Comparison of ENCODE assay signal across 8 cellular contexts in the genomic region with DNA sequence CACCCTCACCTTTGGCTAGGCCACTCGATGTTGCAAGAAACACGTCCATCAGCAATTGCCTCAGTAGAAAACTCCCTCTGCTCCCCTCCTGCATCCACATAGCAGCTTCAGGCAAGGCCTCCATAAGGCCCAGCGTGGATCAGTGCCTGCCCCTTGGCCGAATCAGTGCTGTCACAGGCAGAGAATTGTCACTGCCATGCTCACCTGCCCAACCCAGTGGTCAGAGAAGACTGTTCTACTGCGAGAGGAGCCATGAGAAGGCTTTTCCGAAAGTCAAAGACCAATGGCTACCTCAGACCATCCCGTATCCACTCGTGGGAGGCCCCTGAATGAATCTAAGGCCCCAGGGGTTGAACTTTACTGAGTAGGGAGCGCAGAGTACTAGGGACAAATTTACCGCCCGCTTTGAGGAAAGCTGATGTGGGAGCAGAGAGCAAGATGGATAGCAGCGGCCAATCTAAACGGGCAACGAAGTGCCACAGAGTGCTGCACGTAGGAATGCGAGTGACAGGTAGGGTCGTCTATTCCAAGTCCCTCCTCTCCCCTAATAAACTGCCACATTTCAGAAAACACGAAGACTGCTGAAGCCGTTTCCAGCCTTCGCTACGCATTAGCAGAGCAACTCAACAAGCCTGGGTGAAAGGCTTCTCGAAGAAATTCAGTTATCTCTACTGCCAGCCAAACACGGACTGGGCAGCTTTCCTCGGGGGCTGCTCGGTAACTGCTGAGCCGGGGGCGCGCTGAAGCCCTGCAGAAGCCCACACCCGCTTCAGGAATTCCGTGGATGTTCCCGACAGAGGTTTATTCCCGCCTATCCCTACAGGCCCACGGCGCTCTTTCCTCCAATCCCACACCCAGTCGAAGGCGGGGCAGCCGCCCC. TPM values are rescaled to one million over a fixed set of nuclear protein-coding genes. Genes with fewer than 3 reads are reported as not detected.
DNase-seq lines count a peak whose midpoint lies in the region; ATAC-seq, FAIRE-seq and TF ChIP-seq lines count a peak whose summit lies in the region.

No MANE protein-coding gene starts in this region.

- H3K27ac Mint-ChIP-seq in stimulated activated naive CD8-positive, alpha-beta T cell treated with anti-CD3 and anti-CD28 coated beads, Interleukin-15, Interleukin-2, amounts not matched to agents 100 ng/mL and 50 ng/mL, for 24 hours = peak overlapping the region; percentile 66

- H3K4me1 Mint-ChIP-seq in stimulated activated naive CD8-positive, alpha-beta T cell treated with anti-CD3 and anti-CD28 coated beads, Interleukin-15, Interleukin-2, amounts not matched to agents 100 ng/mL and 50 ng/mL, for 24 hours (ENCODE audit: low read depth) = peaks cover 21% of the 10 kb centered on the region

- POLR2A ChIA-PET in A549 (lab: Yijun Ruan, JAX) = interaction anchor here (0.8 kb wide), 1 partner anchor 11 kb away, joined by 4 read pairs; no protein-coding TSS in a partner anchor

- H3K9me3 ChIP-seq in A549 (no peaks in the 10 kb centered on the region), mammary epithelial cell (replicated peaks; ENCODE audit: insufficient read depth, low read length) (no peaks in the 10 kb centered on the region), kidney (ENCODE audit: control insufficient read depth in 1 of 2, low read length in 2 of 2) (no peaks in the 10 kb centered on the region)

- no peaks in the 10 kb centered on the region for H4K20me1 ChIP-seq in mammary epithelial cell (ENCODE audit: insufficient read depth, low read length)

- intact Hi-C loops in mammary epithelial cell (cut with micrococcal nuclease) = loop anchor here (2.0 kb wide), 2 partner anchors 20 to 46 kb away; no protein-coding TSS in a partner anchor
- intact Hi-C loops in kidney (cut with DNase I) = no loop called here

- peaks cover 12% of the 10 kb centered on the region for H3K27me3 Mint-ChIP-seq in stimulated activated naive CD8-positive, alpha-beta T cell treated with anti-CD3 and anti-CD28 coated beads, Interleukin-15, Interleukin-2, amounts not matched to agents 100 ng/mL and 50 ng/mL, for 24 hours

- peak overlapping the region; percentile 92 for H3K4me2 ChIP-seq in A549
- peak overlapping the region; percentile 87 for H3K4me2 ChIP-seq in mammary epithelial cell (ENCODE audit: insufficient read depth, low read depth, low read length)

- no peak; a peak in 1 of 5 replicates for TF ChIP-seq RAD21 in A549 (conservative IDR thresholded peaks at IDR 0.05 in 1 of 2, IDR thresholded peaks at IDR 0.05 in 1 of 2)

- peaks cover 11% of the 10 kb centered on the region for H3K36me3 Mint-ChIP-seq in stimulated activated naive CD8-positive, alpha-beta T cell treated with anti-CD3 and anti-CD28 coated beads, Interleukin-15, Interleukin-2, amounts not matched to agents 100 ng/mL and 50 ng/mL, for 24 hours (ENCODE audit: low read depth)

- H3K27ac ChIP-seq in A549 (peak overlapping the region; percentile 92 to 96), mammary epithelial cell (ENCODE audit: insufficient read depth, low read depth, low read length) (peak overlapping the region; percentile 91), kidney (ENCODE audit: low read depth in 2 of 2, low read length in 2 of 2) (peak overlapping the region; percentile 94 to 98)

- ATAC-seq in A549 = peak; percentile 86

- DNase-seq in A549 (ENCODE audit: low read depth in 1 of 2, low spot score in 1 of 2) (peak; percentile 52 to 79), GM12891 (ENCODE audit: insufficient read length, low spot score) (no peak), NCI-H510A treated with DMSO at 0.1 percent for 48 hours (lab: John Stamatoyannopoulos, UW) (peak; percentile 65), mammary epithelial cell (no peak), kidney (peak; percentile 95), superior temporal gyrus (ENCODE audit: extremely low spot score) (no peak), GM19240 (ENCODE audit: insufficient read length, low spot score) (no peak)

- FAIRE-seq in A549 (lab: Jason Lieb, UNC) (no peak), GM12891 (lab: Jason Lieb, UNC) (peak; percentile 66), kidney (lab: Jason Lieb, UNC) (no peak)

- peaks cover 39% of the 10 kb centered on the region for H3K79me2 ChIP-seq in mammary epithelial cell (ENCODE audit: insufficient read depth, low read length)

- 69% methylated on average over 22 of the region's 37 CpGs for WGBS in A549 (ENCODE audit: missing lambda C conversion rate)
- WGBS in mammary epithelial cell (ENCODE audit: low coverage, missing lambda C conversion rate) = 23% methylated on average over 26 of the region's 37 CpGs

- TSS peak; percentile 62 for BruUV-seq in mammary epithelial cell (replicated peaks; lab: Mats Ljungman, UMichigan)

- dilution Hi-C loops in mammary epithelial cell (cut with HindIII; ENCODE audit: low sequenced_read_pairs) = no loop called here

- H3K9ac ChIP-seq in mammary epithelial cell (ENCODE audit: insufficient read depth, low read length) = peak overlapping the region; percentile 85
- H3K9ac ChIP-seq in kidney (ENCODE audit: low read length in 2 of 2) = peak overlapping the region; percentile 87 to 91

- peak overlapping the region; percentile 92 for H3K4me3 Mint-ChIP-seq in stimulated activated naive CD8-positive, alpha-beta T cell treated with anti-CD3 and anti-CD28 coated beads, Interleukin-15, Interleukin-2, amounts not matched to agents 100 ng/mL and 50 ng/mL, for 24 hours

- TF ChIP-seq CTCF in A549 (IDR thresholded peaks at IDR 0.05) (no peak), mammary epithelial cell (conservative IDR thresholded peaks at IDR 0.05 in 1 of 2, IDR thresholded peaks at IDR 0.05 in 1 of 2; ENCODE audit: extremely low read depth in 1 of 2, insufficient read depth in 1 of 2, low read depth in 1 of 2, low read length in 2 of 2) (no peak), kidney (IDR thresholded peaks at IDR 0.05; ENCODE audit: borderline replicate concordance, extremely low read depth, insufficient read depth) (no peak)

- no peaks in the 10 kb centered on the region for H3K9me3 Mint-ChIP-seq in stimulated activated naive CD8-positive, alpha-beta T cell treated with anti-CD3 and anti-CD28 coated beads, Interleukin-15, Interleukin-2, amounts not matched to agents 100 ng/mL and 50 ng/mL, for 24 hours

- no peaks in the 10 kb centered on the region for H3K36me3 ChIP-seq in mammary epithelial cell (ENCODE audit: insufficient read depth, low read length)
- H3K36me3 ChIP-seq in kidney (ENCODE audit: control insufficient read depth in 1 of 2, insufficient read depth in 2 of 2, low read length in 2 of 2) = peaks cover 0 to 4% of the 10 kb centered on the region in 2 donors

- TF ChIP-seq POLR2A in A549 (IDR thresholded peaks at IDR 0.05; ENCODE audit: low read length) = no peak
- no peak for TF ChIP-seq POLR2A in GM12891 (IDR thresholded peaks at IDR 0.05; ENCODE audit: low read depth, low read length)

- no peaks in the 10 kb centered on the region for H3K27me3 ChIP-seq in mammary epithelial cell (ENCODE audit: insufficient read depth, low read length)

- in situ Hi-C loops in mammary epithelial cell (cut with MboI; ENCODE audit: low sequenced_read_pairs in 2 of 2) = no loop called here

- H3K4me3 ChIP-seq in A549 = peak overlapping the region; percentile 58
- peak overlapping the region; percentile 61 to 97 (median 67) for H3K4me3 ChIP-seq in mammary epithelial cell (replicated peaks in 1 of 3; ENCODE audit: insufficient read depth in 1 of 3, low read depth in 2 of 3, low read length in 3 of 3)
- H3K4me3 ChIP-seq in kidney (ENCODE audit: low read length in 2 of 2) = peak overlapping the region; percentile 95 to 96

- H2AFZ ChIP-seq in mammary epithelial cell (ENCODE audit: low read depth, low read length) = peak overlapping the region; percentile 87

- TF ChIP-seq EP300 in A549 (IDR thresholded peaks at IDR 0.05) = no peak

- CTCF ChIA-PET in A549 (lab: Yijun Ruan, JAX) (interaction anchor here (1.3 to 1.7 kb wide), 2 partner anchors 11 to 42 kb away, joined by 3 to 4 read pairs; no protein-coding TSS in a partner anchor), mammary epithelial cell (lab: Charles Lee; ENCODE audit: low non-redundant PET) (interaction anchor here (0.7 kb wide), 1 partner anchor 83 kb away, joined by 3 read pairs; no protein-coding TSS in a partner anchor)

- H3K4me1 ChIP-seq in A549 = peaks cover 11% of the 10 kb centered on the region; the same call in 2 of the 3 replicates
- H3K4me1 ChIP-seq in mammary epithelial cell (ENCODE audit: insufficient read depth, low read length) = peaks cover 13% of the 10 kb centered on the region
- peaks cover 4 to 8% of the 10 kb centered on the region in 2 donors for H3K4me1 ChIP-seq in kidney (ENCODE audit: control insufficient read depth in 1 of 2, insufficient read depth in 1 of 2, low read depth in 1 of 2, low read length in 2 of 2)

TF ChIP-seq in A549, 52 proteins besides CTCF, POLR2A, EP300 and RAD21:
- no peak for TF ChIP-seq ZNF302 (CRISPR knock-in tag; IDR thresholded peaks at IDR 0.05)
- TF ChIP-seq SMC3 (IDR thresholded peaks at IDR 0.05) = 0 out of 3 replicates have a peak, but pooled peaks have one; percentile 32

TF ChIP-seq in GM12891, 5 proteins besides CTCF, POLR2A, EP300 and RAD21:
- no peak for TF ChIP-seq SPI1 (IDR thresholded peaks at IDR 0.05; ENCODE audit: low read depth, low read length)
- TF ChIP-seq POLR2AphosphoS5 (IDR thresholded peaks at IDR 0.05; ENCODE audit: low read depth, low read length) = no peak
- no peak for TF ChIP-seq TAF1 (IDR thresholded peaks at IDR 0.05; ENCODE audit: low read depth, low read length)
- TF ChIP-seq POU2F2 (IDR thresholded peaks at IDR 0.05; ENCODE audit: low read depth, low read length) = no peak
- TF ChIP-seq PAX5 (IDR thresholded peaks at IDR 0.05; ENCODE audit: insufficient read depth, low read length, severe bottlenecking) = no peak

RNA-seq across cellular contexts. Expression of gene RALBP1, which starts 1.0 kb away (rescaled TPM):
- polyA plus RNA-seq in A549 (2011; rRNA removed) (28.6 and 38.2 TPM in 2 replicates), A549 (2017; fragmentation: RNase III; extraction: RNeasy Plus Mini Kit Qiagen cat#74134 plus additional on column Dnase treatment) (32.9 to 36.3 TPM (median 35.6 TPM) in 3 replicates), mammary epithelial cell (51.2 TPM), kidney (ENCODE audit: insufficient read depth, low read depth, low replicate concordance) (59.5 TPM)
- 27.4 and 29.8 TPM in 2 replicates for polyA plus RNA-seq in A549 (2012; cell fraction: cytosol; rRNA removed)
- polyA plus RNA-seq in A549 (2012; cell fraction: nucleus; rRNA removed) = 19.6 and 20.2 TPM in 2 replicates
- 15.8 and 17.6 TPM in 2 replicates for polyA minus RNA-seq in A549 (2011; rRNA and poly(A)+ RNA removed)
- 32.9 TPM for polyA plus RNA-seq in GM12891 (2012; ENCODE audit: low read depth, missing spikeins)
- total RNA-seq in mammary epithelial cell (10 to 100 TPM; 59.1 to 72.2 TPM), kidney (64.3 TPM)
- polyA minus RNA-seq in mammary epithelial cell = 41.0 TPM

Comparison
In these comparisons a context has a peak if more than half of its experiments do, and no peak if none do; other contexts are left out.
1. DNase-seq: peak in A549 (2 of 2), NCI-H510A treated with DMSO at 0.1 percent for 48 hours (single experiment) and kidney (single experiment); none in GM12891 (single experiment), mammary epithelial cell (single experiment), superior temporal gyrus (single experiment) and GM19240 (single experiment).
2. Peak in every context shown above with its lines, with median percentiles within 50 percentile points of each other: H3K27ac ChIP-seq and H3K4me3 ChIP-seq.